ENCODE assay signal across 8 cellular contexts in the genomic region with DNA sequence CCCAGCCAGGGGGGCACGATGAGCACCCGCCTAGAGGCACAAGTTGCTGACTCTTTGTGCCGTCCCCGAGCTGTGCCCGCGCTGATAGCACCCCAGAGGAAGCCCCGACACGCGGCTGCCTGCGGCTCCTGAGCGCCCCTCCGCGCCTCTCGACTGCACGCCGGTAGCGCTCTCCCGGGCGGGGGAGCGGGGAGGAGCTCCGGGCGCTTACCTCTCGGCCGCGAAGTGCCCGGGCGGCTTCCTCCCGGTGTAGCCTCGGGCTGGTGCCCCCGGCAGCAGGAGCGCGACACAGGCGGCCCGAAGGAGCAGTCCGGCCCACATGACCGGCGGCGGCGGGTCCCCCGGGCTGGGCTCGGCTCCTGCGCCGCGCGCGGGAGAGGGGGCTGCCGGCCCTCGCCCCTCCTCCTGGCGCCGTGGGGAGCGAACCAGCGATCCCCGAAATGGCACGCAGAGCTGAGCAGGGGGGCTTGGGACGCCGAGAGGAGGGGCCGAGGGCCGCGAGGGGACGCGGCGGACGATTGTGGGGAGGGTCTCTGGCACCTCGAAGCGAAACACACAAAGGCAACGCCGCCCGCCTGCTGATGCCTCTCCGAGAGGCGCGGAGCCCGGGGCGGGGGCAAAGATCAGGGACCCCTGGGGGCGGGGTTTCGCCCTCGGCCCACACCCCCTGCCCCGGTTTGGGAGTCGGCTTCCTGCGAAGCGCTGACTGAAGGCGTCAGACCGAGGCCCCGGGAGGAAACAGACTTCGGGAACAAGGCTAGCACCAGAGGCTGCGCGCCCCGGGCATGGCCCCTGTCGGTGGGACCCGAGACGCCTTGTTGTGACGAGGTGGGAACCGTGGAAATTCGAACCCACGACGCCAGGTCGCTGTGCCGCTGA. TPM values are rescaled to one million over a fixed set of nuclear protein-coding genes. Genes with fewer than 3 reads are reported as not detected.
DNase-seq lines count a peak whose midpoint lies in the region; ATAC-seq and TF ChIP-seq lines count a peak whose summit lies in the region.

A gene with protein sequence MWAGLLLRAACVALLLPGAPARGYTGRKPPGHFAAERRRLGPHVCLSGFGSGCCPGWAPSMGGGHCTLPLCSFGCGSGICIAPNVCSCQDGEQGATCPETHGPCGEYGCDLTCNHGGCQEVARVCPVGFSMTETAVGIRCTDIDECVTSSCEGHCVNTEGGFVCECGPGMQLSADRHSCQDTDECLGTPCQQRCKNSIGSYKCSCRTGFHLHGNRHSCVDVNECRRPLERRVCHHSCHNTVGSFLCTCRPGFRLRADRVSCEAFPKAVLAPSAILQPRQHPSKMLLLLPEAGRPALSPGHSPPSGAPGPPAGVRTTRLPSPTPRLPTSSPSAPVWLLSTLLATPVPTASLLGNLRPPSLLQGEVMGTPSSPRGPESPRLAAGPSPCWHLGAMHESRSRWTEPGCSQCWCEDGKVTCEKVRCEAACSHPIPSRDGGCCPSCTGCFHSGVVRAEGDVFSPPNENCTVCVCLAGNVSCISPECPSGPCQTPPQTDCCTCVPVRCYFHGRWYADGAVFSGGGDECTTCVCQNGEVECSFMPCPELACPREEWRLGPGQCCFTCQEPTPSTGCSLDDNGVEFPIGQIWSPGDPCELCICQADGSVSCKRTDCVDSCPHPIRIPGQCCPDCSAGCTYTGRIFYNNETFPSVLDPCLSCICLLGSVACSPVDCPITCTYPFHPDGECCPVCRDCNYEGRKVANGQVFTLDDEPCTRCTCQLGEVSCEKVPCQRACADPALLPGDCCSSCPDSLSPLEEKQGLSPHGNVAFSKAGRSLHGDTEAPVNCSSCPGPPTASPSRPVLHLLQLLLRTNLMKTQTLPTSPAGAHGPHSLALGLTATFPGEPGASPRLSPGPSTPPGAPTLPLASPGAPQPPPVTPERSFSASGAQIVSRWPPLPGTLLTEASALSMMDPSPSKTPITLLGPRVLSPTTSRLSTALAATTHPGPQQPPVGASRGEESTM (minus strand): TSS at position 600 of the 879 bp plus-strand sequence. CDS start 279 bp downstream, at position 321.

- peak; percentile 53 for TF ChIP-seq CTCF in LNCaP clone FGC (IDR thresholded peaks at IDR 0.05; ENCODE audit: control insufficient read depth, extremely low read depth, insufficient read depth)

- no peaks in the 10 kb centered on the region for H3K36me3 ChIP-seq in ES-I3 (ENCODE audit: insufficient read depth, low read length)
- peaks cover 10% of the 10 kb centered on the region for H3K36me3 ChIP-seq in iPS-15b (ENCODE audit: control insufficient read depth, insufficient read depth, low read length)

- H3K4me1 ChIP-seq in ES-I3 (ENCODE audit: insufficient read depth, low read length) (peaks cover 18% of the 10 kb centered on the region), iPS-15b (ENCODE audit: control insufficient read depth, insufficient read depth, low read length) (peaks cover 4% of the 10 kb centered on the region)

- H3K27me3 ChIP-seq in iPS-15b (ENCODE audit: control insufficient read depth, insufficient read depth, low read length), result peaks cover 5% of the 10 kb centered on the region

- H3K27ac Mint-ChIP-seq in T-helper 17 cell, result no peak within 1 kb of the TSS

- DNase-seq in LNCaP clone FGC (ENCODE audit: low read depth), result no peak
- peak; percentile 22 to 46 (median 30) for DNase-seq in T-helper 17 cell
- peak in 44 of 58 donors; percentile 15 to 77 (median 44) for DNase-seq in anterior cingulate cortex (lab: John Stamatoyannopoulos, UW)
- peak; percentile 53 to 64 (median 61) for DNase-seq in stimulated activated CD4-positive, alpha-beta T cell treated with anti-CD3 and anti-CD28 coated beads, Interleukin-12 subunit alpha, Interleukin-12 subunit beta, amount 100 ng/mL, for 48 hours (ENCODE audit: low read depth in 2 of 3, low spot score in 1 of 3)
- no peak for DNase-seq in COLO829 (ENCODE audit: low spot score)

- H3K9ac ChIP-seq in ES-I3 (ENCODE audit: low read depth, low read length), result peak within 1 kb of the TSS; percentile 88
- peak within 1 kb of the TSS; percentile 88 for H3K9ac ChIP-seq in iPS-15b (ENCODE audit: low read depth, low read length)

- H3K4me1 Mint-ChIP-seq in T-helper 17 cell, result peaks cover 26% of the 10 kb centered on the region

- peaks cover 17% of the 10 kb centered on the region for H3K27me3 Mint-ChIP-seq in T-helper 17 cell

- peaks cover 13% of the 10 kb centered on the region for H3K36me3 Mint-ChIP-seq in T-helper 17 cell (ENCODE audit: low read depth)

- ATAC-seq in GM21786 (IDR thresholded peaks at IDR 0.05; ENCODE audit: unreplicated experiment) (peak; percentile 66), T-helper 17 cell (peak; percentile 90)

- H3K4me3 ChIP-seq in LNCaP clone FGC (ENCODE audit: low read depth, low read length) (peak within 1 kb of the TSS; percentile 49), iPS-15b (ENCODE audit: low read depth, low read length) (peak within 1 kb of the TSS; percentile 80)

- H3K9me3 ChIP-seq in ES-I3 (ENCODE audit: control insufficient read depth, insufficient read depth, low read length) (no peaks in the 10 kb centered on the region), T-helper 17 cell (ENCODE audit: control insufficient read depth, low read length, poor library complexity, severe bottlenecking) (no peaks in the 10 kb centered on the region), iPS-15b (ENCODE audit: control insufficient read depth, insufficient read depth, low read length) (no peaks in the 10 kb centered on the region)

- H3K4me3 Mint-ChIP-seq in T-helper 17 cell, result peak within 1 kb of the TSS; percentile 86

RNA-seq across cellular contexts. Expression of the gene that starts here (rescaled TPM):
- 1 to 10 TPM in 1 of 2 donors, under 1 TPM in 1; 0.65 to 1.4 TPM for total RNA-seq in T-helper 17 cell

Comparison
In these comparisons a context has a peak if more than half of its experiments do, and no peak if none do; other contexts are left out.
1. DNase-seq: peak in T-helper 17 cell (3 of 3), anterior cingulate cortex (44 of 58) and stimulated activated CD4-positive, alpha-beta T cell treated with anti-CD3 and anti-CD28 coated beads, Interleukin-12 subunit alpha, Interleukin-12 subunit beta, amount 100 ng/mL, for 48 hours (3 of 3); none in LNCaP clone FGC (single experiment) and COLO829 (single experiment).